ENCODE assay signal across 8 cellular contexts in the genomic region with DNA sequence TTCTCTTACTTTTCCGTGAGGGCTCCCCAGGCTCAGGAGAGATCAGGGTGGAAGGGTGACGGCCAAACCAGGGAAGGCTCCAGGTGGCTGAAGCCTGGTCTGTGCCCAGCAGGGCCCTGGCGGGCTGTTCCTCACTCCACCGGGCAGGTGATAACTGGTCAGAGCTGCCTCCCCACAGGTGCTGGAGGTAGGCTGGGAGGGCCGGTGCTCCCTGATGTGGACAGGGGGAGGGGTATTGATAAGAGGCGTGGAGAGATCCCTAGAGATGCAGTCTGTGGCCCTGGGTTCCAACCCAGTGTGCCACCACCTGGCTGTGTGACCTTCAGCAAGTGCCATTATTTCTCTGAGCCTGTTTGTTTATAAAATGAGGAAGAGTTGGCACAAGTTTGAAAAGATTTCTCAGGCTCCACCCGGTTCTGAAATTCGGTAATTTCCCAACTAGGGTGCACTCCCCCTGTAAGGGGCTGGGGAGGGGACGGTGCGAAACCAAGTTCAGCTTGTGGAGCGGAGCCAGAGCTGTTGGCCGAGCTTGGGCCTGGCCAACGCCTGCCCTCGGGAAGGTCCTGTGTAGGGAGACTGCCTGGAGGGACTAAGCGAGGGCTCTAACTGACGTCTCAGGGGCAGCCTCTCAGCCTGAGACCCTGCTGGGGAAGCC. TPM values are rescaled to one million over a fixed set of nuclear protein-coding genes. Genes with fewer than 3 reads are reported as not detected.
DNase-seq lines count a peak whose midpoint lies in the region; ATAC-seq and TF ChIP-seq lines count a peak whose summit lies in the region.

No MANE protein-coding gene starts in this region.

- H2AFZ ChIP-seq in H9 (ENCODE audit: low read length): no peak overlapping the region

- no peak overlapping the region for H2BK20ac ChIP-seq in H9 (ENCODE audit: low read depth, low read length, poor library complexity, severe bottlenecking)

- H3K18ac ChIP-seq in H9 (ENCODE audit: insufficient read length, low read depth, low read length): peak overlapping the region; percentile 29

- peak overlapping the region; percentile 61 for H3K9ac ChIP-seq in H9 (ENCODE audit: extremely low read depth, insufficient read length, low read length)
- peak overlapping the region; percentile 98 for H3K9ac ChIP-seq in rectal smooth muscle tissue (ENCODE audit: low read length)

- H3K27me3 ChIP-seq in AG04450 (ENCODE audit: control insufficient read depth, insufficient read depth, low read length) (no peaks in the 10 kb centered on the region), H9 (ENCODE audit: insufficient read depth, low read length) (peaks cover 7% of the 10 kb centered on the region; the same call in 1 of the 2 replicates), rectal smooth muscle tissue (ENCODE audit: control insufficient read depth, insufficient read depth, low read length) (no peaks in the 10 kb centered on the region)

- H3K79me1 ChIP-seq in H9 (ENCODE audit: insufficient read depth, low read depth, low read length, poor library complexity, severe bottlenecking): no peaks in the 10 kb centered on the region

- H3K36me3 Mint-ChIP-seq in H9 (ENCODE audit: insufficient read depth in 1 of 3, low read depth in 3 of 3) (peaks cover 0 to 14% (median 6%) of the 10 kb centered on the region in 3 experiments; a peak in 5 of 7 replicates), activated B cell treated with CpG ODN at 0.5 μM for 24 hours (ENCODE audit: low read depth) (peaks cover 22% of the 10 kb centered on the region), glutamatergic neuron (ENCODE audit: unreplicated experiment) (no peaks in the 10 kb centered on the region)

- peak overlapping the region; percentile 91 for H3K14ac ChIP-seq in H9 (ENCODE audit: insufficient read depth, low read length)

- intact Hi-C loops in activated B cell treated with CpG ODN at 0.5 μM for 24 hours (cut with micrococcal nuclease): loop anchor here (1.0 to 5.0 kb wide), 2 partner anchors 8 to 683 kb away; no protein-coding TSS in a partner anchor

- H3K4me1 ChIP-seq in H9 (ENCODE audit: insufficient read depth, low read length): no peaks in the 10 kb centered on the region; the same call in 1 of the 2 replicates
- H3K4me1 ChIP-seq in rectal smooth muscle tissue (ENCODE audit: control insufficient read depth, insufficient read depth, low read length): peaks cover 24% of the 10 kb centered on the region

- no peak overlapping the region for H4K5ac ChIP-seq in H9 (ENCODE audit: insufficient read length, low read depth, low read length)

- H3K4me1 Mint-ChIP-seq in H9 (peaks cover 25 to 28% of the 10 kb centered on the region in 2 experiments), activated B cell treated with CpG ODN at 0.5 μM for 24 hours (peaks cover 56% of the 10 kb centered on the region), glutamatergic neuron (ENCODE audit: low read depth, unreplicated experiment) (peaks cover 6% of the 10 kb centered on the region)

- H4K8ac ChIP-seq in H9 (replicated peaks; ENCODE audit: insufficient read length, low read depth, low read length): no peak overlapping the region

- H2BK15ac ChIP-seq in H9 (ENCODE audit: low read depth, low read length): peak overlapping the region; percentile 4; the same call in 1 of the 2 replicates

- H4K20me1 ChIP-seq in H9 (ENCODE audit: control insufficient read depth, insufficient read depth, insufficient read length): no peaks in the 10 kb centered on the region

- peak; percentile 38 for ATAC-seq in activated B cell treated with CpG ODN at 0.5 μM for 24 hours (ENCODE audit: low read depth)

- H3T11ph ChIP-seq in H9 (ENCODE audit: low read length): no peak overlapping the region

- no peak overlapping the region for H3K56ac ChIP-seq in H9 (ENCODE audit: insufficient read length, low read depth, low read length)

- CTCF ChIA-PET in AG04450 (lab: Charles Lee): interaction anchor here (0.7 to 2.6 kb wide), 4 partner anchors 24 to 44 kb away, joined by 4 to 21 read pairs (median 4); no protein-coding TSS in a partner anchor
- CTCF ChIA-PET in activated B cell treated with CpG ODN at 0.5 μM for 24 hours (lab: Charles Lee): interaction anchor here (1.0 to 3.5 kb wide), 8 partner anchors 9 to 66 kb away, joined by 3 to 51 read pairs (median 5); partner anchors contain the start of gene ATG101

- peaks cover 3% of the 10 kb centered on the region for H3K36me3 ChIP-seq in rectal smooth muscle tissue (ENCODE audit: control insufficient read depth, insufficient read depth, low read length)

- H2BK5ac ChIP-seq in H9 (ENCODE audit: insufficient read length, low read length): no peak overlapping the region

- no peaks in the 10 kb centered on the region for H3K79me2 ChIP-seq in H9 (ENCODE audit: insufficient read depth, low read length)

- POLR2A ChIA-PET in AG04450 (lab: Yijun Ruan, JAX): interaction anchor here (0.9 to 2.7 kb wide), 7 partner anchors 11 to 43 kb away, joined by 3 to 30 read pairs (median 9); partner anchors contain the start of gene TAMALIN
- POLR2A ChIA-PET in activated B cell treated with CpG ODN at 0.5 μM for 24 hours (lab: Charles Lee): interaction anchor here (0.6 to 5.1 kb wide), 18 partner anchors 11 to 966 kb away, joined by 3 to 99 read pairs (median 8); partner anchors contain the start of genes ATG101, DAZAP2, EIF4B and TAMALIN

- TF ChIP-seq CTCF in AG04450 (IDR thresholded peaks at IDR 0.05; ENCODE audit: low read depth, low read length) (no peak), H9 (conservative IDR thresholded peaks at IDR 0.05) (no peak), activated B cell treated with CpG ODN at 0.5 μM for 24 hours (IDR thresholded peaks at IDR 0.05) (no peak), glutamatergic neuron (IDR thresholded peaks at IDR 0.05; ENCODE audit: partially characterized antibody, unreplicated experiment) (no peak)

- no peak overlapping the region for H2AK5ac ChIP-seq in H9 (ENCODE audit: insufficient read length, low read length)

- H3K4me3 Mint-ChIP-seq in H9 (peak overlapping the region; percentile 78 to 88), activated B cell treated with CpG ODN at 0.5 μM for 24 hours (peak overlapping the region; percentile 92), glutamatergic neuron (ENCODE audit: unreplicated experiment) (peak overlapping the region; percentile 63)

- WGBS in H9 (ENCODE audit: extremely low coverage, insufficient read length, low lambda C conversion rate): no CpG with 5 or more reads among the region's 16 CpGs

- H4K91ac ChIP-seq in H9 (ENCODE audit: insufficient read length, low read depth, low read length): peak overlapping the region; percentile 29

- H3K27ac Mint-ChIP-seq in H9: peak overlapping the region in 1 of 3 experiments; percentile 28; a peak in 1 of 7 replicates
- H3K27ac Mint-ChIP-seq in activated B cell treated with CpG ODN at 0.5 μM for 24 hours: peak overlapping the region; percentile 95
- H3K27ac Mint-ChIP-seq in glutamatergic neuron (ENCODE audit: unreplicated experiment): no peak overlapping the region

- no peak overlapping the region for H2BK12ac ChIP-seq in H9 (ENCODE audit: insufficient read length, low read depth, low read length)

- H3K27me3 Mint-ChIP-seq in H9 (ENCODE audit: low read depth): peaks cover 60% of the 10 kb centered on the region
- no peaks in the 10 kb centered on the region for H3K27me3 Mint-ChIP-seq in activated B cell treated with CpG ODN at 0.5 μM for 24 hours
- peaks cover 18% of the 10 kb centered on the region for H3K27me3 Mint-ChIP-seq in glutamatergic neuron (ENCODE audit: unreplicated experiment)

- peaks cover 17% of the 10 kb centered on the region for H3K23me2 ChIP-seq in H9 (ENCODE audit: insufficient read length, low read depth, low read length, poor library complexity, severe bottlenecking)

- peak overlapping the region; percentile 98 for H3K27ac ChIP-seq in AG04450 (ENCODE audit: low read depth, low read length)
- no peak overlapping the region for H3K27ac ChIP-seq in H9 (ENCODE audit: insufficient read length, low read depth, low read length)
- peak overlapping the region; percentile 94 for H3K27ac ChIP-seq in rectal smooth muscle tissue (ENCODE audit: low read depth, low read length)

- H3K4me3 ChIP-seq in AG04450 (ENCODE audit: low read depth, low read length): peak overlapping the region; percentile 69
- H3K4me3 ChIP-seq in rectal smooth muscle tissue (ENCODE audit: low read length): peak overlapping the region; percentile 85

- H3K9me3 Mint-ChIP-seq in H9 (no peaks in the 10 kb centered on the region; a peak in 1 of 5 replicates), activated B cell treated with CpG ODN at 0.5 μM for 24 hours (no peaks in the 10 kb centered on the region), glutamatergic neuron (ENCODE audit: unreplicated experiment) (peaks cover 5% of the 10 kb centered on the region)

- H3K23ac ChIP-seq in H9 (ENCODE audit: insufficient read length, low read depth, low read length): no peak overlapping the region

- DNase-seq in AG04450 (ENCODE audit: low read depth, low spot score): no peak
- DNase-seq in H9: peak; percentile 73
- DNase-seq in activated B cell treated with CpG ODN at 0.5 μM for 24 hours: no peak
- no peak for DNase-seq in glutamatergic neuron
- DNase-seq in NCI-H1092 (lab: John Stamatoyannopoulos, UW): no peak
- no peak for DNase-seq in NCI-H82 treated with DMSO at 0.1 percent for 48 hours (lab: John Stamatoyannopoulos, UW; ENCODE audit: unreplicated experiment)
- no peak for DNase-seq in GM19238 (ENCODE audit: insufficient read length, low spot score)

- peak overlapping the region; percentile 68 for H3K4me2 ChIP-seq in H9 (ENCODE audit: insufficient read depth, insufficient read length, low read length)

- H2BK120ac ChIP-seq in H9 (ENCODE audit: low read depth, low read length, poor library complexity, severe bottlenecking): no peak overlapping the region

- H3K9me3 ChIP-seq in AG04450 (ENCODE audit: control insufficient read depth, insufficient read depth, low read length): no peaks in the 10 kb centered on the region
- no peaks in the 10 kb centered on the region for H3K9me3 ChIP-seq in H9 (ENCODE audit: control insufficient read depth, low read depth, low read length)

- H3K4ac ChIP-seq in H9 (ENCODE audit: low read depth, low read length): peak overlapping the region; percentile 37

RNA-seq across cellular contexts. Expression of gene NR4A1, which starts 1.0 kb away (rescaled TPM):
- 4.4 and 6.9 TPM in 2 replicates for polyA plus RNA-seq in AG04450 (2011; rRNA removed)
- polyA minus RNA-seq in AG04450 (2011; rRNA and poly(A)+ RNA removed): 16.4 and 18.6 TPM in 2 replicates
- total RNA-seq in H9 (2021) (25.8 and 27.3 TPM in 2 replicates), activated B cell treated with CpG ODN at 0.5 μM for 24 hours (18.8 and 24.2 TPM in 2 replicates), glutamatergic neuron (ENCODE audit: unreplicated experiment) (8.5 TPM)

RNA-seq across cellular contexts. Expression of gene ATG101, which starts 19.5 kb away (rescaled TPM):
- 97.3 and 112 TPM in 2 replicates for polyA plus RNA-seq in AG04450 (2011; rRNA removed)
- polyA minus RNA-seq in AG04450 (2011; rRNA and poly(A)+ RNA removed): 66.0 and 79.1 TPM in 2 replicates
- total RNA-seq in H9 (2021) (58.3 and 61.1 TPM in 2 replicates), activated B cell treated with CpG ODN at 0.5 μM for 24 hours (25.6 and 32.5 TPM in 2 replicates), glutamatergic neuron (ENCODE audit: unreplicated experiment) (26.2 TPM)

RNA-seq across cellular contexts. Expression of gene SMIM41, which starts 29.3 kb away (rescaled TPM):
- polyA plus RNA-seq in AG04450 (2011; rRNA removed): not detected in 2 replicates
- not detected in 2 replicates for polyA minus RNA-seq in AG04450 (2011; rRNA and poly(A)+ RNA removed)
- total RNA-seq in H9 (2021) (not detected in 2 replicates), activated B cell treated with CpG ODN at 0.5 μM for 24 hours (0.24 TPM in 1 of 2 replicates, not detected in the other), glutamatergic neuron (ENCODE audit: unreplicated experiment) (0.88 TPM)

RNA-seq across cellular contexts. Expression of gene TAMALIN, which starts 43.5 kb away (rescaled TPM):
- polyA plus RNA-seq in AG04450 (2011; rRNA removed): 7.2 and 7.4 TPM in 2 replicates
- polyA minus RNA-seq in AG04450 (2011; rRNA and poly(A)+ RNA removed): 8.3 and 10.2 TPM in 2 replicates
- 1.1 and 1.2 TPM in 2 replicates for total RNA-seq in H9 (2021)
- 47.6 and 52.8 TPM in 2 replicates for total RNA-seq in activated B cell treated with CpG ODN at 0.5 μM for 24 hours
- 31.3 TPM for total RNA-seq in glutamatergic neuron (ENCODE audit: unreplicated experiment)
